ENCODE assay signal across 18 cellular contexts in the genomic region with DNA sequence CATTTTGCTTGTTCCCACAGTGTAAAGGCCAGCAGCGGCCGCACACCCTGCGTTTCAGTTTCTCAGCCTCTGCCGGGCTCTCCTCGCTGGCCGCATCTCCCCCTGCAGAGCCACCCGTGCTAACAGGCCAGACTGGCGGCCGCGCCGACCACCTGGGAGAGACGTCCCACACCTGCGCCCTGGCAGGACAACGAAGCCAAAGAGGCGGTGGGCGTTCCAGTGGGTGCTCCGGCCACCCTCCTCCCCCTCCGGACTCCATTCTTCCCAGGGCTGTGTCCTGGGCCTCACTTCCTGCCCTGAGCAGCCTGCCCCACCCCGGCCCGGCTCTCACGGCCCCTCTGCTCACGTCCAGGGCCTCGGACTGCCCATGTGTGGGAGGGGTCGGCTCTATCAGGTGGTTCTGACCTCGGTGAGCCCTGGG. TPM values are rescaled to one million over a fixed set of nuclear protein-coding genes. Genes with fewer than 3 reads are reported as not detected.
DNase-seq lines count a peak whose midpoint lies in the region; ATAC-seq and TF ChIP-seq lines count a peak whose summit lies in the region.
"Had no signal": no experiment of that assay in that cellular context is flagged by ENCODE, and none has a peak within 500 bp of the region (broad histone marks: within the 10 kb centered on the region; RNA-seq: fewer than 3 reads in every experiment).

No MANE protein-coding gene starts in this region.

- WGBS in mesenchymal stem cell: 77% methylated on average over 25 of the region's 25 CpGs

- H3K18ac ChIP-seq in mesenchymal stem cell (ENCODE audit: low read depth in 1 of 2, low read length in 2 of 2): no peak overlapping the region

- H3K36me3 ChIP-seq in KOPT-K1 (ENCODE audit: insufficient read depth, low read length) (no peaks in the 10 kb centered on the region), iPS-15b (ENCODE audit: control insufficient read depth, insufficient read depth, low read length) (no peaks in the 10 kb centered on the region), rectal smooth muscle tissue (ENCODE audit: control insufficient read depth, insufficient read depth, low read length) (no peaks in the 10 kb centered on the region), mesenchymal stem cell (ENCODE audit: control insufficient read depth in 1 of 2, insufficient read depth in 2 of 2, low read depth in 1 of 2, low read length in 2 of 2) (no peaks in the 10 kb centered on the region)
- H3K36me3 ChIP-seq: neutrophil, right lobe of liver, vagina had no signal

- no peak overlapping the region for H3K4me3 Mint-ChIP-seq in endothelial cell (ENCODE audit: unreplicated experiment)
- H3K4me3 Mint-ChIP-seq in activated CD8-positive, alpha-beta T cell treated with anti-CD3 and anti-CD28 coated beads, Interleukin-2, amount 10 ng/mL, durations not matched to agents 7 days and 5 days: no peak overlapping the region
- H3K4me3 Mint-ChIP-seq: activated T-helper 17 cell treated with anti-CD3 and anti-CD28 coated beads, Interleukin-2, amount 50 U/mL, for 72 hours; central memory CD8-positive, alpha-beta T cell had no signal

- H3K36me3 Mint-ChIP-seq in endothelial cell (ENCODE audit: low read depth, unreplicated experiment): no peaks in the 10 kb centered on the region
- no peaks in the 10 kb centered on the region for H3K36me3 Mint-ChIP-seq in activated CD8-positive, alpha-beta T cell treated with anti-CD3 and anti-CD28 coated beads, Interleukin-2, amount 10 ng/mL, durations not matched to agents 7 days and 5 days (ENCODE audit: low read depth)

- H3K4ac ChIP-seq in mesenchymal stem cell (ENCODE audit: low read depth in 1 of 2, low read length in 2 of 2): no peak overlapping the region

- no peaks in the 10 kb centered on the region for H3K9me3 ChIP-seq in KOPT-K1 (ENCODE audit: insufficient read depth, low read length, poor library complexity, severe bottlenecking)
- H3K9me3 ChIP-seq in iPS-15b (ENCODE audit: control insufficient read depth, insufficient read depth, low read length): no peaks in the 10 kb centered on the region
- no peaks in the 10 kb centered on the region for H3K9me3 ChIP-seq in mesenchymal stem cell (ENCODE audit: control insufficient read depth, low read length)
- H3K9me3 ChIP-seq: neutrophil, right lobe of liver, vagina had no signal

- peaks cover 2% of the 10 kb centered on the region for H3K4me1 Mint-ChIP-seq in endothelial cell (ENCODE audit: unreplicated experiment)
- peaks cover 6% of the 10 kb centered on the region for H3K4me1 Mint-ChIP-seq in activated CD8-positive, alpha-beta T cell treated with anti-CD3 and anti-CD28 coated beads, Interleukin-2, amount 10 ng/mL, durations not matched to agents 7 days and 5 days (ENCODE audit: low read depth)
- H3K4me1 Mint-ChIP-seq: activated T-helper 17 cell treated with anti-CD3 and anti-CD28 coated beads, Interleukin-2, amount 50 U/mL, for 72 hours had no signal

- H3K27me3 Mint-ChIP-seq in endothelial cell (ENCODE audit: unreplicated experiment): peaks cover 5% of the 10 kb centered on the region
- H3K27me3 Mint-ChIP-seq in activated CD8-positive, alpha-beta T cell treated with anti-CD3 and anti-CD28 coated beads, Interleukin-2, amount 10 ng/mL, durations not matched to agents 7 days and 5 days (ENCODE audit: low read depth): no peaks in the 10 kb centered on the region
- H3K27me3 Mint-ChIP-seq: activated T-helper 17 cell treated with anti-CD3 and anti-CD28 coated beads, Interleukin-2, amount 50 U/mL, for 72 hours had no signal

- H3K79me1 ChIP-seq in mesenchymal stem cell (replicated peaks; ENCODE audit: low read length, poor library complexity, severe bottlenecking): no peaks in the 10 kb centered on the region

- H4K8ac ChIP-seq in mesenchymal stem cell (ENCODE audit: low read length): no peak overlapping the region

- H3K27ac ChIP-seq in KOPT-K1 (ENCODE audit: low read depth, low read length, poor library complexity, severe bottlenecking): peak overlapping the region; percentile 5
- peak overlapping the region; percentile 46 for H3K27ac ChIP-seq in rectal smooth muscle tissue (ENCODE audit: low read depth, low read length)
- H3K27ac ChIP-seq in mesenchymal stem cell (ENCODE audit: low read length, poor library complexity, severe bottlenecking): no peak overlapping the region
- H3K27ac ChIP-seq: neutrophil, right lobe of liver, RWPE1, vagina had no signal

- H2BK15ac ChIP-seq in mesenchymal stem cell (ENCODE audit: low read depth, poor library complexity, severe bottlenecking): no peak overlapping the region

- H3K27ac Mint-ChIP-seq in endothelial cell (ENCODE audit: unreplicated experiment): no peak overlapping the region
- H3K27ac Mint-ChIP-seq in activated CD8-positive, alpha-beta T cell treated with anti-CD3 and anti-CD28 coated beads, Interleukin-2, amount 10 ng/mL, durations not matched to agents 7 days and 5 days: no peak overlapping the region
- H3K27ac Mint-ChIP-seq: activated T-helper 17 cell treated with anti-CD3 and anti-CD28 coated beads, Interleukin-2, amount 50 U/mL, for 72 hours had no signal

- POLR2A ChIA-PET in activated CD8-positive, alpha-beta T cell treated with anti-CD3 and anti-CD28 coated beads, Interleukin-2, amount 10 ng/mL, durations not matched to agents 7 days and 5 days (lab: Charles Lee): no interaction called here

- no peak overlapping the region for H2BK12ac ChIP-seq in mesenchymal stem cell (ENCODE audit: low read length in 2 of 2)

- peaks cover 2% of the 10 kb centered on the region for H3K4me1 ChIP-seq in iPS-15b (ENCODE audit: control insufficient read depth, insufficient read depth, low read length)
- H3K4me1 ChIP-seq in rectal smooth muscle tissue (ENCODE audit: control insufficient read depth, insufficient read depth, low read length): peaks cover 19% of the 10 kb centered on the region
- H3K4me1 ChIP-seq in mesenchymal stem cell (ENCODE audit: control insufficient read depth, insufficient read depth, low read depth, low read length): peaks cover 18% of the 10 kb centered on the region
- H3K4me1 ChIP-seq: right lobe of liver, vagina had no signal

- H2BK5ac ChIP-seq in mesenchymal stem cell (ENCODE audit: low read depth, low read length, poor library complexity, severe bottlenecking): no peak overlapping the region

- H3K4me2 ChIP-seq in mesenchymal stem cell (ENCODE audit: low read length, poor library complexity, severe bottlenecking): no peak overlapping the region

- no peak overlapping the region for H2BK120ac ChIP-seq in mesenchymal stem cell (ENCODE audit: low read depth, low read length)

- H3K27me3 ChIP-seq in iPS-15b (ENCODE audit: control insufficient read depth, insufficient read depth, low read length) (no peaks in the 10 kb centered on the region), rectal smooth muscle tissue (ENCODE audit: control insufficient read depth, insufficient read depth, low read length) (no peaks in the 10 kb centered on the region), mesenchymal stem cell (ENCODE audit: control insufficient read depth in 1 of 2, insufficient read depth in 1 of 2, low read length in 2 of 2) (peaks cover 0 to 83% of the 10 kb centered on the region in 2 experiments)
- H3K27me3 ChIP-seq: right lobe of liver, vagina had no signal

- no peak overlapping the region for H4K91ac ChIP-seq in mesenchymal stem cell (ENCODE audit: low read length)

- ATAC-seq in activated CD8-positive, alpha-beta T cell treated with anti-CD3 and anti-CD28 coated beads, Interleukin-2, amount 10 ng/mL, durations not matched to agents 7 days and 5 days: no peak
- ATAC-seq: activated T-helper 17 cell treated with anti-CD3 and anti-CD28 coated beads, Interleukin-2, amount 50 U/mL, for 72 hours; right lobe of liver had no signal

- no peaks in the 10 kb centered on the region for H3K9me3 Mint-ChIP-seq in endothelial cell (ENCODE audit: unreplicated experiment)
- H3K9me3 Mint-ChIP-seq in activated CD8-positive, alpha-beta T cell treated with anti-CD3 and anti-CD28 coated beads, Interleukin-2, amount 10 ng/mL, durations not matched to agents 7 days and 5 days (ENCODE audit: insufficient read depth): no peaks in the 10 kb centered on the region
- H3K9me3 Mint-ChIP-seq: activated T-helper 17 cell treated with anti-CD3 and anti-CD28 coated beads, Interleukin-2, amount 50 U/mL, for 72 hours; central memory CD8-positive, alpha-beta T cell had no signal

- CTCF ChIA-PET in activated CD8-positive, alpha-beta T cell treated with anti-CD3 and anti-CD28 coated beads, Interleukin-2, amount 10 ng/mL, durations not matched to agents 7 days and 5 days (lab: Charles Lee): no interaction called here

- DNase-seq in ELF-1 (ENCODE audit: low read depth, low spot score): peak; percentile 40
- no peak for DNase-seq in endothelial cell (ENCODE audit: low spot score)
- no peak for DNase-seq in mesenchymal stem cell
- DNase-seq in activated CD8-positive, alpha-beta T cell treated with anti-CD3 and anti-CD28 coated beads, Interleukin-2, amount 10 ng/mL, durations not matched to agents 7 days and 5 days: no peak
- DNase-seq: COR-L47; NCI-H1930; stimulated activated naive CD4-positive, alpha-beta T cell treated with Interleukin-2 at 50 U/mL for 16 hours; SW 1271 had no signal

- H2AFZ ChIP-seq in mesenchymal stem cell (ENCODE audit: low read depth, low read length): no peak overlapping the region

- no peak for TF ChIP-seq CTCF in endothelial cell (IDR thresholded peaks at IDR 0.05; ENCODE audit: unreplicated experiment)

- no peak overlapping the region for H3K23ac ChIP-seq in mesenchymal stem cell (ENCODE audit: low read length in 2 of 2)

- no peak overlapping the region for H2AK5ac ChIP-seq in mesenchymal stem cell (ENCODE audit: low read length, severe bottlenecking)

- no peak overlapping the region for H3K4me3 ChIP-seq in iPS-15b (ENCODE audit: low read depth, low read length)
- no peak overlapping the region for H3K4me3 ChIP-seq in rectal smooth muscle tissue (ENCODE audit: low read length)
- no peak overlapping the region for H3K4me3 ChIP-seq in mesenchymal stem cell (ENCODE audit: insufficient read depth in 1 of 2, low read depth in 1 of 2, low read length in 2 of 2)
- H3K4me3 ChIP-seq: K562, right lobe of liver, vagina had no signal

- no peak overlapping the region for H3K14ac ChIP-seq in mesenchymal stem cell (ENCODE audit: low read length in 2 of 2)

- H3K9ac ChIP-seq in iPS-15b (ENCODE audit: low read depth, low read length): peak overlapping the region; percentile 54
- H3K9ac ChIP-seq in rectal smooth muscle tissue (ENCODE audit: low read length): no peak overlapping the region
- H3K9ac ChIP-seq in mesenchymal stem cell (ENCODE audit: low read length): no peak overlapping the region

RNA-seq across cellular contexts. Expression of a gene that starts 31.9 kb away (rescaled TPM):
- total RNA-seq in endothelial cell (ENCODE audit: unreplicated experiment): 27.1 TPM
- 7.5 TPM for polyA plus RNA-seq in mesenchymal stem cell (2013, experiment 1 of 2)
- polyA plus RNA-seq in mesenchymal stem cell (2013, experiment 2 of 2): 6.8 TPM
- 10 to 100 TPM; 44.4 to 51.6 TPM for total RNA-seq in activated CD8-positive, alpha-beta T cell treated with anti-CD3 and anti-CD28 coated beads, Interleukin-2, amount 10 ng/mL, durations not matched to agents 7 days and 5 days
